Comparison of ENCODE assay signal across 11 cellular contexts in the genomic region with DNA sequence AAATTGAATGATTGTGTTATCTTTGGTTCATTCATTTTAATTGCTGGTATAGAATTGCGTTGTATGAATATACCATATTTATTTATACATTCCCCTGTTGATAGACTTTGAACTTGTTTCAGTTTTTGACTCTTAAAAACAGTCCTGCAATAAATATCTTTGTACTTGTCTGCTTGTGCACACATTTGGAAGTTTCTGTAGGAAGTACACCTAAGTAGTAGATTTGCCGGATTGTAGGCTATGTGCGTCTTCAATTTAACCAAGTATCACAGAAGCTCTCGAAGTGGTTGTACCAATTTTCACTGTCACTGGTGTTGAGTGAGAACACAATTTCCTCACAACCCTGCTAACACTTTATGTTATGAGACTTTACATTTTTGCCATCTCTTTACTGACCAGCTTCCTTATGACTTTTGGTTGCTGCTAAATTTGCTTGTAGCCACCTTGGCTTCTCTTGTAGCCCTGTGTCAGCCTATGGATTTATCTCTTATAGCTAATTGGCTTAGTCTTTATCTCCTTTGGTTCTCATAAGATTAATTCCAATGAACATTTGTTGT. TPM values are rescaled to one million over a fixed set of nuclear protein-coding genes. Genes with fewer than 3 reads are reported as not detected.
A peak's percentile ranks its signal among the peaks of the same experiment; 100 is the strongest.
DNase-seq lines count a peak whose midpoint lies in the region; ATAC-seq, FAIRE-seq and TF ChIP-seq lines count a peak whose summit lies in the region.
"Had no signal": no experiment of that assay in that cellular context is flagged by ENCODE, and none has a peak within 500 bp of the region (broad histone marks: within the 10 kb centered on the region; RNA-seq: fewer than 3 reads in every experiment).

No MANE protein-coding gene starts in this region.

- H3K9me3 Mint-ChIP-seq in activated T-cell treated with anti-CD3 and anti-CD28 coated beads, Interleukin-2, amount 50 U/mL, for 72 hours, result no peaks in the 10 kb centered on the region
- H3K9me3 Mint-ChIP-seq in endodermal cell, result peaks cover 9% of the 10 kb centered on the region

- no peak for FAIRE-seq in small intestine (lab: Jason Lieb, UNC)

- no peak for TF ChIP-seq CTCF in endodermal cell (conservative IDR thresholded peaks at IDR 0.05)
- no peak for TF ChIP-seq CTCF in mucosa of descending colon (IDR thresholded peaks at IDR 0.05)
- TF ChIP-seq CTCF in colonic mucosa (IDR thresholded peaks at IDR 0.05), result no peak

- H3K9ac ChIP-seq in endodermal cell (ENCODE audit: extremely low read depth, low read length, poor library complexity, severe bottlenecking) (peak overlapping the region; percentile 80), colonic mucosa (ENCODE audit: low read depth in 2 of 2, low read length in 2 of 2) (no peak overlapping the region)

- 90 to 96% methylated on average over 3 of the region's 4 CpGs for WGBS in endodermal cell (ENCODE audit: insufficient coverage in 1 of 2, insufficient read length in 1 of 2), 2 experiments
- WGBS in small intestine, 3 donors, result 73 to 85% (median 82%) methylated on average over 4 of the region's 4 CpGs

- DNase-seq in activated T-cell treated with anti-CD3 and anti-CD28 coated beads, Interleukin-2, amount 50 U/mL, for 72 hours, result no peak
- no peak for DNase-seq in activated T-cell treated with anti-CD3 and anti-CD28 coated beads for 4 hours
- DNase-seq in NCI-H82 treated with DMSO at 0.1 percent for 48 hours (lab: John Stamatoyannopoulos, UW; ENCODE audit: unreplicated experiment), result peak; percentile 79
- DNase-seq in endodermal cell, result no peak
- peak; percentile 14 for DNase-seq in small intestine
- no peak for DNase-seq in mucosa of descending colon
- no peak for DNase-seq in colonic mucosa
- DNase-seq: amniotic stem cell, Peyer's patch had no signal

- H3K36me3 ChIP-seq in endodermal cell (ENCODE audit: control insufficient read depth, insufficient read depth, low read length), result peaks cover 3% of the 10 kb centered on the region
- H3K36me3 ChIP-seq in small intestine (ENCODE audit: control insufficient read depth in 2 of 2, insufficient read depth in 2 of 2, low read length in 2 of 2), result no peaks in the 10 kb centered on the region
- no peaks in the 10 kb centered on the region for H3K36me3 ChIP-seq in mucosa of descending colon (ENCODE audit: low read depth)
- no peaks in the 10 kb centered on the region for H3K36me3 ChIP-seq in colonic mucosa
- H3K36me3 ChIP-seq: Peyer's patch had no signal

- peaks cover 9% of the 10 kb centered on the region for H3K9me3 ChIP-seq in endodermal cell (ENCODE audit: control insufficient read depth, low read length)
- H3K9me3 ChIP-seq in small intestine (ENCODE audit: control insufficient read depth, low read depth), result no peaks in the 10 kb centered on the region
- no peaks in the 10 kb centered on the region for H3K9me3 ChIP-seq in mucosa of descending colon
- no peaks in the 10 kb centered on the region for H3K9me3 ChIP-seq in colonic mucosa
- H3K9me3 ChIP-seq: Peyer's patch had no signal

- H3K27me3 Mint-ChIP-seq in activated T-cell treated with anti-CD3 and anti-CD28 coated beads, Interleukin-2, amount 50 U/mL, for 72 hours (ENCODE audit: low read depth), result no peaks in the 10 kb centered on the region
- peaks cover 16% of the 10 kb centered on the region for H3K27me3 Mint-ChIP-seq in endodermal cell (ENCODE audit: insufficient read depth)

- peak overlapping the region; percentile 86 to 95 for H3K4me3 Mint-ChIP-seq in activated T-cell treated with anti-CD3 and anti-CD28 coated beads, Interleukin-2, amount 50 U/mL, for 72 hours
- H3K4me3 Mint-ChIP-seq in endodermal cell, result peak overlapping the region; percentile 98

- H3K4me3 ChIP-seq in endodermal cell (ENCODE audit: low read length) (peak overlapping the region; percentile 96), small intestine (ENCODE audit: low read depth in 1 of 2, low read length in 2 of 2) (no peak overlapping the region), mucosa of descending colon (no peak overlapping the region), colonic mucosa (no peak overlapping the region)

- peak overlapping the region; percentile 77 for H3K27ac Mint-ChIP-seq in activated T-cell treated with anti-CD3 and anti-CD28 coated beads, Interleukin-2, amount 50 U/mL, for 72 hours
- H3K27ac Mint-ChIP-seq in endodermal cell, result no peak overlapping the region
- H3K27ac Mint-ChIP-seq: WTC11 had no signal

- peaks cover 3 to 8% of the 10 kb centered on the region in 2 donors for H3K36me3 Mint-ChIP-seq in activated T-cell treated with anti-CD3 and anti-CD28 coated beads, Interleukin-2, amount 50 U/mL, for 72 hours (ENCODE audit: insufficient read depth in 2 of 2)
- H3K36me3 Mint-ChIP-seq in endodermal cell (ENCODE audit: low read depth), result peaks cover 4% of the 10 kb centered on the region

- H3K4me1 Mint-ChIP-seq in activated T-cell treated with anti-CD3 and anti-CD28 coated beads, Interleukin-2, amount 50 U/mL, for 72 hours (ENCODE audit: low read depth), result peaks cover 71% of the 10 kb centered on the region
- H3K4me1 Mint-ChIP-seq in endodermal cell, result peaks cover 19% of the 10 kb centered on the region

- intact Hi-C loops in mucosa of descending colon (cut with DNase I, micrococcal nuclease) (no loop called here), colonic mucosa (cut with DNase I) (loop anchor here (5.0 kb wide), 1 partner anchor 83 kb away; no protein-coding TSS in a partner anchor)

- H3K27me3 ChIP-seq in endodermal cell (ENCODE audit: control insufficient read depth, insufficient read depth, low read length, poor library complexity, severe bottlenecking) (no peaks in the 10 kb centered on the region), small intestine (ENCODE audit: control insufficient read depth in 2 of 2, insufficient read depth in 2 of 2, low read length in 2 of 2) (no peaks in the 10 kb centered on the region), colonic mucosa (no peaks in the 10 kb centered on the region)
- H3K27me3 ChIP-seq: Peyer's patch had no signal

- H3K27ac ChIP-seq in endodermal cell (ENCODE audit: low read depth, low read length) (no peak overlapping the region), small intestine (ENCODE audit: low read depth in 1 of 2, low read length in 1 of 2) (no peak overlapping the region), colonic mucosa (no peak overlapping the region)
- H3K27ac ChIP-seq: Peyer's patch had no signal

- no peak for ATAC-seq in activated T-cell treated with anti-CD3 and anti-CD28 coated beads, Interleukin-2, amount 50 U/mL, for 72 hours (replicated peaks in 1 of 2)
- ATAC-seq in mucosa of descending colon (no peak), HG02623 (IDR thresholded peaks at IDR 0.05; ENCODE audit: unreplicated experiment) (no peak)
- ATAC-seq: WTC11 had no signal

- no peaks in the 10 kb centered on the region for H3K4me1 ChIP-seq in endodermal cell (ENCODE audit: control insufficient read depth, insufficient read depth, low read length)
- peaks cover 4 to 5% of the 10 kb centered on the region in 2 donors for H3K4me1 ChIP-seq in small intestine (ENCODE audit: control insufficient read depth in 2 of 2, insufficient read depth in 1 of 2, low read depth in 1 of 2, low read length in 1 of 2)
- peaks cover 11% of the 10 kb centered on the region for H3K4me1 ChIP-seq in mucosa of descending colon (ENCODE audit: low read depth)
- no peaks in the 10 kb centered on the region for H3K4me1 ChIP-seq in colonic mucosa

RNA-seq across cellular contexts. Expression of a gene that starts 2.2 kb away (rescaled TPM):
- 10 to 100 TPM; 62.4 to 65.8 TPM for total RNA-seq in activated T-cell treated with anti-CD3 and anti-CD28 coated beads, Interleukin-2, amount 50 U/mL, for 72 hours
- 100 to 1,000 TPM; 184 to 273 TPM for total RNA-seq in endodermal cell
- 237 TPM for polyA plus RNA-seq in endodermal cell (2013, experiment 1 of 2)
- 243 TPM for polyA plus RNA-seq in endodermal cell (2013, experiment 2 of 2)
- polyA plus RNA-seq in small intestine, result 10 to 100 TPM; 18.6 to 32.0 (median 25.9) TPM
- 100 to 1,000 TPM in 1 of 3 donors, 10 to 100 TPM in 2; 67.2 to 126 (median 98.1) TPM for total RNA-seq in mucosa of descending colon
- total RNA-seq in colonic mucosa, result 100 to 1,000 TPM in 1 of 2 donors, 10 to 100 TPM in 1; 85.8 to 125 TPM

RNA-seq across cellular contexts. Expression of a gene that starts 2.4 kb away (rescaled TPM):
- 10 to 100 TPM; 15.0 to 17.0 TPM for total RNA-seq in activated T-cell treated with anti-CD3 and anti-CD28 coated beads, Interleukin-2, amount 50 U/mL, for 72 hours
- total RNA-seq in endodermal cell (10 to 100 TPM; 28.3 to 29.4 TPM), mucosa of descending colon (10 to 100 TPM; 15.2 to 20.2 (median 19.7) TPM), colonic mucosa (10 to 100 TPM; 19.8 to 28.8 TPM)
- polyA plus RNA-seq in endodermal cell (2013, experiment 1 of 2), result 26.5 TPM
- 21.5 TPM for polyA plus RNA-seq in endodermal cell (2013, experiment 2 of 2)
- 10 to 100 TPM; 10.5 to 27.3 (median 21.5) TPM for polyA plus RNA-seq in small intestine

Comparison
In these comparisons a context has a peak if more than half of its experiments do, and no peak if none do; other contexts are left out.
1. DNase-seq: peak in NCI-H82 treated with DMSO at 0.1 percent for 48 hours (single experiment) and small intestine (single experiment); none in activated T-cell treated with anti-CD3 and anti-CD28 coated beads, Interleukin-2, amount 50 U/mL, for 72 hours (0 of 2), activated T-cell treated with anti-CD3 and anti-CD28 coated beads for 4 hours (single experiment), endodermal cell (single experiment), mucosa of descending colon (0 of 3) and colonic mucosa (single experiment).